In genomic region chr5:38591450-38591849, GRCh38 we compare ENCODE assay signal across 1 cellular context.
TF ChIP-seq lines count a peak whose summit lies in the region.

No MANE protein-coding gene starts in this region.

TF ChIP-seq in IMR-90, 13 proteins besides CTCF, POLR2A, EP300 and RAD21 (continued from another document):
- no peak for TF ChIP-seq ELK1 (IDR thresholded peaks at IDR 0.05; ENCODE audit: borderline replicate concordance, low read depth, low read length)
- no peak for TF ChIP-seq MXI1 (IDR thresholded peaks at IDR 0.05; ENCODE audit: borderline replicate concordance, low read depth, low read length)
- no peak for TF ChIP-seq NFE2L2 (IDR thresholded peaks at IDR 0.05; ENCODE audit: low read depth, low read length)
- no peak for TF ChIP-seq USF2 (IDR thresholded peaks at IDR 0.05; ENCODE audit: low read depth, low read length)
- TF ChIP-seq CHD1 (IDR thresholded peaks at IDR 0.05; ENCODE audit: low read depth, low read length) = no peak
- no peak for TF ChIP-seq RCOR1 (IDR thresholded peaks at IDR 0.05; ENCODE audit: insufficient replicate concordance, low read length)
- no peak for TF ChIP-seq SMC3 (IDR thresholded peaks at IDR 0.05; ENCODE audit: low read depth, low read length)
- no peak for TF ChIP-seq MAFK (IDR thresholded peaks at IDR 0.05; ENCODE audit: low read depth, low read length)
- no peak for TF ChIP-seq MAZ (IDR thresholded peaks at IDR 0.05; ENCODE audit: borderline replicate concordance, low read depth, low read length)
- TF ChIP-seq FOS (IDR thresholded peaks at IDR 0.05; ENCODE audit: low read depth, low read length) = no peak
- no peak for TF ChIP-seq CEBPB (IDR thresholded peaks at IDR 0.05; ENCODE audit: low read depth, low read length)
- TF ChIP-seq BHLHE40 (IDR thresholded peaks at IDR 0.05; ENCODE audit: low read depth, low read length) = no peak
